Comparison of ENCODE assay signal across 9 cellular contexts in genomic region chr19:49427855-49428546, GRCh38. TPM values are rescaled to one million over a fixed set of nuclear protein-coding genes. Genes with fewer than 3 reads are reported as not detected.
A peak's percentile ranks its signal among the peaks of the same experiment; 100 is the strongest.
DNase-seq lines count a peak whose midpoint lies in the region; ATAC-seq, FAIRE-seq and TF ChIP-seq lines count a peak whose summit lies in the region.
"Had no signal": no experiment of that assay in that cellular context is flagged by ENCODE, and none has a peak within 500 bp of the region (broad histone marks: within the 10 kb centered on the region; RNA-seq: fewer than 3 reads in every experiment).

No MANE protein-coding gene starts in this region.

- H2BK20ac ChIP-seq in H9 (ENCODE audit: low read depth, low read length, poor library complexity, severe bottlenecking) = no peak overlapping the region

- H4K5ac ChIP-seq in H9 (ENCODE audit: insufficient read length, low read depth, low read length) = no peak overlapping the region

- H3K9ac ChIP-seq in BLaER1 treated with 17β-estradiol and CSF1 and Interleukin-3, amounts not matched to agents 10 nM and 100 nM = no peak overlapping the region
- no peak overlapping the region for H3K9ac ChIP-seq in H9 (ENCODE audit: extremely low read depth, insufficient read length, low read length)
- no peak overlapping the region for H3K9ac ChIP-seq in HepG2 (ENCODE audit: insufficient read depth, low read depth, low read length)
- H3K9ac ChIP-seq in kidney (ENCODE audit: low read length in 2 of 2) = no peak overlapping the region

- H2AK5ac ChIP-seq in H9 (ENCODE audit: insufficient read length, low read length) = no peak overlapping the region

- WGBS in H9 (ENCODE audit: extremely low coverage, insufficient read length, low lambda C conversion rate) = no CpG with 5 or more reads among the region's 45 CpGs
- 8% methylated on average over 10 of the region's 45 CpGs for WGBS in HepG2 (ENCODE audit: low lambda C conversion rate)

- no peaks in the 10 kb centered on the region for H3K79me1 ChIP-seq in H9 (ENCODE audit: insufficient read depth, low read depth, low read length, poor library complexity, severe bottlenecking)

- no peak overlapping the region for H2BK12ac ChIP-seq in H9 (ENCODE audit: insufficient read length, low read depth, low read length)

- H3K4me1 ChIP-seq in BLaER1 treated with 17β-estradiol and CSF1 and Interleukin-3, amounts not matched to agents 10 nM and 100 nM = peaks cover 30 to 73% (median 58%) of the 10 kb centered on the region in 10 experiments
- H3K4me1 ChIP-seq in H9 (ENCODE audit: insufficient read depth, low read length) (peaks cover 2% of the 10 kb centered on the region), HepG2 (ENCODE audit: insufficient read depth, low read length) (peaks cover 16% of the 10 kb centered on the region), kidney (ENCODE audit: control insufficient read depth in 1 of 2, insufficient read depth in 1 of 2, low read depth in 1 of 2, low read length in 2 of 2) (no peaks in the 10 kb centered on the region)

- 0 out of 2 replicates have a peak overlapping the region, but pooled peaks have one; percentile 49 for H3K14ac ChIP-seq in H9 (ENCODE audit: insufficient read depth, low read length)

- TF ChIP-seq CTCF in H9 (conservative IDR thresholded peaks at IDR 0.05) (no peak), HepG2 (CRISPR knock-in tag; IDR thresholded peaks at IDR 0.05) (no peak), kidney (IDR thresholded peaks at IDR 0.05; ENCODE audit: borderline replicate concordance, extremely low read depth, insufficient read depth) (no peak)

- DNase-seq in H9 = peak; percentile 89
- DNase-seq in activated CD8-positive, alpha-beta T cell treated with anti-CD3 and anti-CD28 coated beads, Interleukin-2, amount 10 ng/mL, durations not matched to agents 7 days and 5 days = peak; percentile 63
- no peak for DNase-seq in HepG2 (ENCODE audit: low spot score)
- no peak for DNase-seq in sciatic nerve (ENCODE audit: low spot score)
- DNase-seq in NCI-H2081 (lab: John Stamatoyannopoulos, UW) = no peak
- no peak for DNase-seq in kidney
- DNase-seq in kidney glomerular epithelial cell (lab: John Stamatoyannopoulos, UW) = no peak
- DNase-seq: hippocampal formation had no signal

- BruUV-seq in HepG2 (replicated peaks; lab: Mats Ljungman, UMichigan) = no TSS peak

- no peak for FAIRE-seq in HepG2 (lab: Jason Lieb, UNC)
- FAIRE-seq in kidney (lab: Jason Lieb, UNC) = no peak

- peaks cover 81% of the 10 kb centered on the region for H3K27me3 Mint-ChIP-seq in H9 (ENCODE audit: low read depth)
- H3K27me3 Mint-ChIP-seq in activated CD8-positive, alpha-beta T cell treated with anti-CD3 and anti-CD28 coated beads, Interleukin-2, amount 10 ng/mL, durations not matched to agents 7 days and 5 days (ENCODE audit: low read depth) = peaks cover 79% of the 10 kb centered on the region

- no peak overlapping the region for H2BK15ac ChIP-seq in H9 (ENCODE audit: low read depth, low read length)

- H3K27me3 ChIP-seq in BLaER1 treated with 17β-estradiol and CSF1 and Interleukin-3, amounts not matched to agents 10 nM and 100 nM = peaks cover 100% of the 10 kb centered on the region in 11 experiments
- H3K27me3 ChIP-seq in H9 (ENCODE audit: insufficient read depth, low read length) = peaks cover 18% of the 10 kb centered on the region; the same call in 1 of the 2 replicates
- peaks cover 12 to 85% of the 10 kb centered on the region in 2 experiments for H3K27me3 ChIP-seq in HepG2 (ENCODE audit: control insufficient read depth in 1 of 2, insufficient read depth in 2 of 2, low read length in 2 of 2)

- H3K18ac ChIP-seq in H9 (ENCODE audit: insufficient read length, low read depth, low read length) = no peak overlapping the region

- H3K4me3 ChIP-seq in BLaER1 treated with 17β-estradiol and CSF1 and Interleukin-3, amounts not matched to agents 10 nM and 100 nM = peak overlapping the region in 2 of 10 experiments; percentile 26 to 46; a peak in 2 of 20 replicates
- H3K4me3 ChIP-seq in HepG2 (replicated peaks in 1 of 3; ENCODE audit: insufficient read depth in 1 of 3, low read depth in 2 of 3, low read length in 3 of 3) (peak overlapping the region; percentile 29 to 54 (median 32); a peak in 3 of 6 replicates), kidney (ENCODE audit: low read length in 2 of 2) (no peak overlapping the region)

- H2AFZ ChIP-seq in H9 (ENCODE audit: low read length) (no peak overlapping the region), HepG2 (ENCODE audit: low read length) (no peak overlapping the region)

- peak; percentile 63 for ATAC-seq in activated CD8-positive, alpha-beta T cell treated with anti-CD3 and anti-CD28 coated beads, Interleukin-2, amount 10 ng/mL, durations not matched to agents 7 days and 5 days
- ATAC-seq in HepG2 (peak; percentile 55), sciatic nerve (no peak)

- no peak overlapping the region for H4K8ac ChIP-seq in H9 (replicated peaks; ENCODE audit: insufficient read length, low read depth, low read length)

- H3K4me2 ChIP-seq in BLaER1 treated with 17β-estradiol and CSF1 and Interleukin-3, amounts not matched to agents 10 nM and 100 nM = peak overlapping the region in 10 of 11 experiments; percentile 21 to 70 (median 50); a peak in 17 of 22 replicates
- peak overlapping the region; percentile 53 for H3K4me2 ChIP-seq in H9 (ENCODE audit: insufficient read depth, insufficient read length, low read length)
- peak overlapping the region; percentile 74 for H3K4me2 ChIP-seq in HepG2 (ENCODE audit: low read depth, low read length)

- H3K36me3 ChIP-seq in BLaER1 treated with 17β-estradiol and CSF1 and Interleukin-3, amounts not matched to agents 10 nM and 100 nM = no peaks in the 10 kb centered on the region
- H3K36me3 ChIP-seq in HepG2 (replicated peaks in 1 of 2; ENCODE audit: control insufficient read depth in 1 of 2, insufficient read depth in 2 of 2, low read length in 2 of 2) = no peaks in the 10 kb centered on the region
- no peaks in the 10 kb centered on the region for H3K36me3 ChIP-seq in kidney (ENCODE audit: control insufficient read depth in 1 of 2, insufficient read depth in 2 of 2, low read length in 2 of 2)

- no peak overlapping the region for H2BK120ac ChIP-seq in H9 (ENCODE audit: low read depth, low read length, poor library complexity, severe bottlenecking)

- peaks cover 4 to 5% of the 10 kb centered on the region in 2 experiments; a peak in 3 of 5 replicates for H3K9me3 Mint-ChIP-seq in H9
- H3K9me3 Mint-ChIP-seq in activated CD8-positive, alpha-beta T cell treated with anti-CD3 and anti-CD28 coated beads, Interleukin-2, amount 10 ng/mL, durations not matched to agents 7 days and 5 days (ENCODE audit: insufficient read depth) = no peaks in the 10 kb centered on the region

- H3T11ph ChIP-seq in H9 (ENCODE audit: low read length) = no peak overlapping the region

- H3K4ac ChIP-seq in H9 (ENCODE audit: low read depth, low read length) = no peak overlapping the region

- H4K91ac ChIP-seq in H9 (ENCODE audit: insufficient read length, low read depth, low read length) = no peak overlapping the region

- H3K56ac ChIP-seq in H9 (ENCODE audit: insufficient read length, low read depth, low read length) = no peak overlapping the region

- POLR2A ChIA-PET in activated CD8-positive, alpha-beta T cell treated with anti-CD3 and anti-CD28 coated beads, Interleukin-2, amount 10 ng/mL, durations not matched to agents 7 days and 5 days (lab: Charles Lee) = no interaction called here
- POLR2A ChIA-PET in HepG2 (lab: Yijun Ruan, JAX) = no interaction called here

- no peak for TF ChIP-seq POLR2A in HepG2 (IDR thresholded peaks at IDR 0.05; ENCODE audit: insufficient read depth in 1 of 2, low read depth in 2 of 2, low read length in 2 of 2)

- peaks cover 52 to 73% of the 10 kb centered on the region in 2 experiments for H3K4me1 Mint-ChIP-seq in H9
- peaks cover 66% of the 10 kb centered on the region for H3K4me1 Mint-ChIP-seq in activated CD8-positive, alpha-beta T cell treated with anti-CD3 and anti-CD28 coated beads, Interleukin-2, amount 10 ng/mL, durations not matched to agents 7 days and 5 days (ENCODE audit: low read depth)

- H3K23me2 ChIP-seq in H9 (ENCODE audit: insufficient read length, low read depth, low read length, poor library complexity, severe bottlenecking) = peaks cover 22% of the 10 kb centered on the region

- in situ Hi-C loops in HepG2 (cut with HindIII; ENCODE audit: extremely low pct_ligation_motif_present, low pct_unique_long_range_greater_than_20kb) = loop anchor here (5.0 kb wide), 1 partner anchor 36 kb away; no protein-coding TSS in a partner anchor

- intact Hi-C loops in HepG2 (cut with micrococcal nuclease; ENCODE audit: unreplicated experiment) (loop anchor here (5.0 kb wide), 1 partner anchor 36 kb away; no protein-coding TSS in a partner anchor), sciatic nerve (cut with DNase I) (no loop called here), kidney (cut with DNase I) (no loop called here)

- TF ChIP-seq RAD21 in HepG2 (CRISPR knock-in tag; IDR thresholded peaks at IDR 0.05) = no peak

- H4K20me1 ChIP-seq in BLaER1 treated with 17β-estradiol and CSF1 and Interleukin-3, amounts not matched to agents 10 nM and 100 nM = peaks cover 0 to 17% (median 5%) of the 10 kb centered on the region in 11 experiments; a peak in 11 of 22 replicates
- H4K20me1 ChIP-seq in H9 (ENCODE audit: control insufficient read depth, insufficient read depth, insufficient read length) = no peaks in the 10 kb centered on the region
- no peaks in the 10 kb centered on the region for H4K20me1 ChIP-seq in HepG2 (ENCODE audit: insufficient read depth, low read length)

- peaks cover 4 to 20% (median 14%) of the 10 kb centered on the region in 11 experiments; a peak in 15 of 22 replicates for H3K9me3 ChIP-seq in BLaER1 treated with 17β-estradiol and CSF1 and Interleukin-3, amounts not matched to agents 10 nM and 100 nM (replicated peaks in 1 of 11)
- H3K9me3 ChIP-seq in H9 (ENCODE audit: control insufficient read depth, low read depth, low read length) = no peaks in the 10 kb centered on the region
- H3K9me3 ChIP-seq in HepG2 (ENCODE audit: low read length) = no peaks in the 10 kb centered on the region
- H3K9me3 ChIP-seq in kidney (ENCODE audit: control insufficient read depth in 1 of 2, low read length in 2 of 2) = no peaks in the 10 kb centered on the region

- H3K23ac ChIP-seq in H9 (ENCODE audit: insufficient read length, low read depth, low read length) = no peak overlapping the region

- H3K4me3 Mint-ChIP-seq in H9 = peak overlapping the region; percentile 72 to 86
- H3K4me3 Mint-ChIP-seq in activated CD8-positive, alpha-beta T cell treated with anti-CD3 and anti-CD28 coated beads, Interleukin-2, amount 10 ng/mL, durations not matched to agents 7 days and 5 days = peak overlapping the region; percentile 38

- H3K79me2 ChIP-seq in H9 (ENCODE audit: insufficient read depth, low read length) (no peaks in the 10 kb centered on the region), HepG2 (ENCODE audit: insufficient read depth, low read length) (no peaks in the 10 kb centered on the region)

- no peak overlapping the region for H3K27ac ChIP-seq in BLaER1 treated with 17β-estradiol and CSF1 and Interleukin-3, amounts not matched to agents 10 nM and 100 nM
- H3K27ac ChIP-seq in H9 (ENCODE audit: insufficient read length, low read depth, low read length) (no peak overlapping the region), HepG2 (ENCODE audit: extremely low read length, insufficient read depth, low read length) (no peak overlapping the region), kidney (ENCODE audit: low read depth in 2 of 2, low read length in 2 of 2) (no peak overlapping the region)

- CTCF ChIA-PET in activated CD8-positive, alpha-beta T cell treated with anti-CD3 and anti-CD28 coated beads, Interleukin-2, amount 10 ng/mL, durations not matched to agents 7 days and 5 days (lab: Charles Lee) = interaction anchor here (1.2 to 3.8 kb wide), 2 partner anchors 9 to 36 kb away, joined by 3 to 20 read pairs; no protein-coding TSS in a partner anchor
- CTCF ChIA-PET in HepG2 (lab: Yijun Ruan, JAX; ENCODE audit: low intra/inter-chr PET ratio, low total read pairs) = no interaction called here

- TF ChIP-seq EP300 in HepG2 (IDR thresholded peaks at IDR 0.05; ENCODE audit: low read depth in 2 of 2, low read length in 2 of 2) = no peak
- TF ChIP-seq EP300 in HepG2 (CRISPR knock-in tag; IDR thresholded peaks at IDR 0.05; ENCODE audit: borderline replicate concordance) = no peak

- H3K36me3 Mint-ChIP-seq in H9 (ENCODE audit: insufficient read depth in 1 of 3, low read depth in 3 of 3) = peaks cover 3 to 11% (median 6%) of the 10 kb centered on the region in 3 experiments
- peaks cover 4% of the 10 kb centered on the region for H3K36me3 Mint-ChIP-seq in activated CD8-positive, alpha-beta T cell treated with anti-CD3 and anti-CD28 coated beads, Interleukin-2, amount 10 ng/mL, durations not matched to agents 7 days and 5 days (ENCODE audit: low read depth)

- peak overlapping the region; percentile 41 to 95 (median 86); a peak in 4 of 7 replicates for H3K27ac Mint-ChIP-seq in H9
- H3K27ac Mint-ChIP-seq in activated CD8-positive, alpha-beta T cell treated with anti-CD3 and anti-CD28 coated beads, Interleukin-2, amount 10 ng/mL, durations not matched to agents 7 days and 5 days = peak overlapping the region; percentile 20

- H2BK5ac ChIP-seq in H9 (ENCODE audit: insufficient read length, low read length) = no peak overlapping the region

RNA-seq across cellular contexts. Expression of gene GFY, which starts 2.8 kb away (rescaled TPM):
- total RNA-seq in H9 (2021) (1.1 and 1.3 TPM in 2 replicates), HepG2 (2016; rRNA removed; fragmentation: Illumina TruSeq; extraction: Trizol) (not detected in 2 replicates), sciatic nerve (not detected), kidney (not detected)
- not detected for total RNA-seq in activated CD8-positive, alpha-beta T cell treated with anti-CD3 and anti-CD28 coated beads, Interleukin-2, amount 10 ng/mL, durations not matched to agents 7 days and 5 days
- total RNA-seq in HepG2 (2016; cell fraction: cytosol; rRNA removed; fragmentation: Illumina TruSeq; extraction: Trizol; ENCODE audit: low read depth) = not detected in 2 replicates
- total RNA-seq in HepG2 (2016; cell fraction: insoluble cytoplasmic fraction; rRNA removed; fragmentation: Illumina TruSeq; extraction: Trizol) = not detected in 2 replicates
- not detected in 2 replicates for total RNA-seq in HepG2 (2016; cell fraction: membrane; rRNA removed; fragmentation: Illumina TruSeq; extraction: Trizol)
- not detected in 2 replicates for total RNA-seq in HepG2 (2016; cell fraction: nucleus; rRNA removed; fragmentation: Illumina TruSeq; extraction: Trizol)
- polyA plus RNA-seq in HepG2 (2011; rRNA removed) (not detected in 2 replicates), kidney (ENCODE audit: insufficient read depth, low read depth, low replicate concordance) (not detected)
- polyA plus RNA-seq in HepG2 (2011; cell fraction: cytosol; rRNA removed) = not detected in 2 replicates
- not detected in 2 replicates for polyA plus RNA-seq in HepG2 (2011; cell fraction: nucleus; rRNA removed)
- polyA plus RNA-seq in HepG2 (2012) = not detected in 2 replicates
- polyA plus RNA-seq in HepG2 (2016; cell fraction: cytosol; fragmentation: Illumina TruSeq; extraction: Trizol; ENCODE audit: low read depth) = not detected in 2 replicates
- polyA plus RNA-seq in HepG2 (2016; cell fraction: insoluble cytoplasmic fraction; fragmentation: Illumina TruSeq; extraction: Trizol; ENCODE audit: low read depth) = not detected in 2 replicates
- polyA plus RNA-seq in HepG2 (2016; cell fraction: membrane; fragmentation: Illumina TruSeq; extraction: Trizol; ENCODE audit: low read depth) = not detected in 2 replicates
- polyA plus RNA-seq in HepG2 (2016; cell fraction: nucleus; fragmentation: Illumina TruSeq; extraction: Trizol; ENCODE audit: insufficient read depth, low read depth) = not detected in 2 replicates
- polyA minus RNA-seq in HepG2 (2011; rRNA and poly(A)+ RNA removed; ENCODE audit: low replicate concordance) = not detected in 2 replicates
- not detected in 2 replicates for polyA minus RNA-seq in HepG2 (2011; cell fraction: cytosol; rRNA and poly(A)+ RNA removed)
- polyA minus RNA-seq in HepG2 (2011; cell fraction: nucleus; rRNA and poly(A)+ RNA removed) = not detected in 2 replicates

RNA-seq across cellular contexts. Expression of gene PTH2, which starts 4.8 kb away (rescaled TPM):
- 0.92 and 0.96 TPM in 2 replicates for total RNA-seq in H9 (2021)
- not detected for total RNA-seq in activated CD8-positive, alpha-beta T cell treated with anti-CD3 and anti-CD28 coated beads, Interleukin-2, amount 10 ng/mL, durations not matched to agents 7 days and 5 days
- not detected in 2 replicates for total RNA-seq in HepG2 (2016; rRNA removed; fragmentation: Illumina TruSeq; extraction: Trizol)
- total RNA-seq in HepG2 (2016; cell fraction: cytosol; rRNA removed; fragmentation: Illumina TruSeq; extraction: Trizol; ENCODE audit: low read depth) = not detected in 2 replicates
- total RNA-seq in HepG2 (2016; cell fraction: insoluble cytoplasmic fraction; rRNA removed; fragmentation: Illumina TruSeq; extraction: Trizol) = not detected in 2 replicates
- not detected in 2 replicates for total RNA-seq in HepG2 (2016; cell fraction: membrane; rRNA removed; fragmentation: Illumina TruSeq; extraction: Trizol)
- total RNA-seq in HepG2 (2016; cell fraction: nucleus; rRNA removed; fragmentation: Illumina TruSeq; extraction: Trizol) = not detected in 2 replicates
- polyA plus RNA-seq in HepG2 (2011; rRNA removed) = not detected in 2 replicates
- polyA plus RNA-seq in HepG2 (2011; cell fraction: cytosol; rRNA removed) = not detected in 2 replicates
- not detected in 2 replicates for polyA plus RNA-seq in HepG2 (2011; cell fraction: nucleus; rRNA removed)
- polyA plus RNA-seq in HepG2 (2012) = not detected in 2 replicates
- polyA plus RNA-seq in HepG2 (2016; cell fraction: cytosol; fragmentation: Illumina TruSeq; extraction: Trizol; ENCODE audit: low read depth) = not detected in 2 replicates
- polyA plus RNA-seq in HepG2 (2016; cell fraction: insoluble cytoplasmic fraction; fragmentation: Illumina TruSeq; extraction: Trizol; ENCODE audit: low read depth) = not detected in 2 replicates
- not detected in 2 replicates for polyA plus RNA-seq in HepG2 (2016; cell fraction: membrane; fragmentation: Illumina TruSeq; extraction: Trizol; ENCODE audit: low read depth)
- not detected in 2 replicates for polyA plus RNA-seq in HepG2 (2016; cell fraction: nucleus; fragmentation: Illumina TruSeq; extraction: Trizol; ENCODE audit: insufficient read depth, low read depth)
- polyA minus RNA-seq in HepG2 (2011; rRNA and poly(A)+ RNA removed; ENCODE audit: low replicate concordance) = not detected in 2 replicates
- polyA minus RNA-seq in HepG2 (2011; cell fraction: cytosol; rRNA and poly(A)+ RNA removed) = not detected in 2 replicates
- not detected in 2 replicates for polyA minus RNA-seq in HepG2 (2011; cell fraction: nucleus; rRNA and poly(A)+ RNA removed)
- not detected for total RNA-seq in sciatic nerve
- not detected for total RNA-seq in kidney
- not detected for polyA plus RNA-seq in kidney (ENCODE audit: insufficient read depth, low read depth, low replicate concordance)

RNA-seq across cellular contexts. Expression of gene SLC17A7, which starts 13.3 kb away (rescaled TPM):
- total RNA-seq in H9 (2021) = 1.1 and 1.3 TPM in 2 replicates
- total RNA-seq in activated CD8-positive, alpha-beta T cell treated with anti-CD3 and anti-CD28 coated beads, Interleukin-2, amount 10 ng/mL, durations not matched to agents 7 days and 5 days = under 1 TPM in 1 of 2 experiments, not detected in 1; 0.16 TPM
- not detected in 2 replicates for total RNA-seq in HepG2 (2016; rRNA removed; fragmentation: Illumina TruSeq; extraction: Trizol)
- total RNA-seq in HepG2 (2016; cell fraction: cytosol; rRNA removed; fragmentation: Illumina TruSeq; extraction: Trizol; ENCODE audit: low read depth) = not detected in 2 replicates
- 0.06 TPM in 1 of 2 replicates, not detected in the other for total RNA-seq in HepG2 (2016; cell fraction: insoluble cytoplasmic fraction; rRNA removed; fragmentation: Illumina TruSeq; extraction: Trizol)
- 0.06 TPM in 1 of 2 replicates, not detected in the other for total RNA-seq in HepG2 (2016; cell fraction: membrane; rRNA removed; fragmentation: Illumina TruSeq; extraction: Trizol)
- total RNA-seq in HepG2 (2016; cell fraction: nucleus; rRNA removed; fragmentation: Illumina TruSeq; extraction: Trizol) = not detected in 2 replicates
- polyA plus RNA-seq in HepG2 (2011; rRNA removed) = 0.32 and 0.37 TPM in 2 replicates
- 0.15 and 0.22 TPM in 2 replicates for polyA plus RNA-seq in HepG2 (2011; cell fraction: cytosol; rRNA removed)
- polyA plus RNA-seq in HepG2 (2011; cell fraction: nucleus; rRNA removed) = 1.9 and 2.4 TPM in 2 replicates
- polyA plus RNA-seq in HepG2 (2012) = 0.17 and 0.37 TPM in 2 replicates
- polyA plus RNA-seq in HepG2 (2016; cell fraction: cytosol; fragmentation: Illumina TruSeq; extraction: Trizol; ENCODE audit: low read depth) = 0.03 and 0.05 TPM in 2 replicates
- 0.09 and 0.10 TPM in 2 replicates for polyA plus RNA-seq in HepG2 (2016; cell fraction: insoluble cytoplasmic fraction; fragmentation: Illumina TruSeq; extraction: Trizol; ENCODE audit: low read depth)
- not detected in 2 replicates for polyA plus RNA-seq in HepG2 (2016; cell fraction: membrane; fragmentation: Illumina TruSeq; extraction: Trizol; ENCODE audit: low read depth)
- polyA plus RNA-seq in HepG2 (2016; cell fraction: nucleus; fragmentation: Illumina TruSeq; extraction: Trizol; ENCODE audit: insufficient read depth, low read depth) = 0.40 and 0.49 TPM in 2 replicates
- 0.19 and 0.34 TPM in 2 replicates for polyA minus RNA-seq in HepG2 (2011; rRNA and poly(A)+ RNA removed; ENCODE audit: low replicate concordance)
- 0.40 TPM in 1 of 2 replicates, not detected in the other for polyA minus RNA-seq in HepG2 (2011; cell fraction: cytosol; rRNA and poly(A)+ RNA removed)
- 0.77 and 1.6 TPM in 2 replicates for polyA minus RNA-seq in HepG2 (2011; cell fraction: nucleus; rRNA and poly(A)+ RNA removed)
- total RNA-seq in sciatic nerve = 3.8 TPM
- 1.4 TPM for total RNA-seq in kidney
- 0.45 TPM for polyA plus RNA-seq in kidney (ENCODE audit: insufficient read depth, low read depth, low replicate concordance)

RNA-seq across cellular contexts. Expression of gene PIH1D1, which starts 23.6 kb away (rescaled TPM):
- total RNA-seq in H9 (2021) = 166 and 171 TPM in 2 replicates
- total RNA-seq in activated CD8-positive, alpha-beta T cell treated with anti-CD3 and anti-CD28 coated beads, Interleukin-2, amount 10 ng/mL, durations not matched to agents 7 days and 5 days = 100 to 1,000 TPM; 128 to 129 TPM
- 94.9 and 110 TPM in 2 replicates for total RNA-seq in HepG2 (2016; rRNA removed; fragmentation: Illumina TruSeq; extraction: Trizol)
- total RNA-seq in HepG2 (2016; cell fraction: cytosol; rRNA removed; fragmentation: Illumina TruSeq; extraction: Trizol; ENCODE audit: low read depth) = 60.4 and 74.8 TPM in 2 replicates
- total RNA-seq in HepG2 (2016; cell fraction: insoluble cytoplasmic fraction; rRNA removed; fragmentation: Illumina TruSeq; extraction: Trizol) = 105 and 114 TPM in 2 replicates
- 77.7 and 93.8 TPM in 2 replicates for total RNA-seq in HepG2 (2016; cell fraction: membrane; rRNA removed; fragmentation: Illumina TruSeq; extraction: Trizol)
- total RNA-seq in HepG2 (2016; cell fraction: nucleus; rRNA removed; fragmentation: Illumina TruSeq; extraction: Trizol) = 75.2 and 89.0 TPM in 2 replicates
- 126 and 137 TPM in 2 replicates for polyA plus RNA-seq in HepG2 (2011; rRNA removed)
- polyA plus RNA-seq in HepG2 (2011; cell fraction: cytosol; rRNA removed) = 117 and 150 TPM in 2 replicates
- 281 and 313 TPM in 2 replicates for polyA plus RNA-seq in HepG2 (2011; cell fraction: nucleus; rRNA removed)
- 108 and 121 TPM in 2 replicates for polyA plus RNA-seq in HepG2 (2012)
- 33.5 and 45.1 TPM in 2 replicates for polyA plus RNA-seq in HepG2 (2016; cell fraction: cytosol; fragmentation: Illumina TruSeq; extraction: Trizol; ENCODE audit: low read depth)
- polyA plus RNA-seq in HepG2 (2016; cell fraction: insoluble cytoplasmic fraction; fragmentation: Illumina TruSeq; extraction: Trizol; ENCODE audit: low read depth) = 86.6 and 90.0 TPM in 2 replicates
- polyA plus RNA-seq in HepG2 (2016; cell fraction: membrane; fragmentation: Illumina TruSeq; extraction: Trizol; ENCODE audit: low read depth) = 42.8 and 56.0 TPM in 2 replicates
- polyA plus RNA-seq in HepG2 (2016; cell fraction: nucleus; fragmentation: Illumina TruSeq; extraction: Trizol; ENCODE audit: insufficient read depth, low read depth) = 175 and 195 TPM in 2 replicates
- 83.0 and 106 TPM in 2 replicates for polyA minus RNA-seq in HepG2 (2011; rRNA and poly(A)+ RNA removed; ENCODE audit: low replicate concordance)
- 40.9 and 42.6 TPM in 2 replicates for polyA minus RNA-seq in HepG2 (2011; cell fraction: cytosol; rRNA and poly(A)+ RNA removed)
- 50.9 and 63.0 TPM in 2 replicates for polyA minus RNA-seq in HepG2 (2011; cell fraction: nucleus; rRNA and poly(A)+ RNA removed)
- total RNA-seq in sciatic nerve = 73.2 TPM
- 74.0 TPM for total RNA-seq in kidney
- 97.2 TPM for polyA plus RNA-seq in kidney (ENCODE audit: insufficient read depth, low read depth, low replicate concordance)

RNA-seq across cellular contexts. Expression of gene ALDH16A1, which starts 25.0 kb away (rescaled TPM):
- total RNA-seq in H9 (2021) (51.7 and 54.4 TPM in 2 replicates), HepG2 (2016; rRNA removed; fragmentation: Illumina TruSeq; extraction: Trizol) (29.6 and 34.9 TPM in 2 replicates), sciatic nerve (23.0 TPM), kidney (31.8 TPM)
- total RNA-seq in activated CD8-positive, alpha-beta T cell treated with anti-CD3 and anti-CD28 coated beads, Interleukin-2, amount 10 ng/mL, durations not matched to agents 7 days and 5 days = 10 to 100 TPM; 36.6 to 37.5 TPM
- total RNA-seq in HepG2 (2016; cell fraction: cytosol; rRNA removed; fragmentation: Illumina TruSeq; extraction: Trizol; ENCODE audit: low read depth) = 2.5 and 3.4 TPM in 2 replicates
- 27.6 and 38.2 TPM in 2 replicates for total RNA-seq in HepG2 (2016; cell fraction: insoluble cytoplasmic fraction; rRNA removed; fragmentation: Illumina TruSeq; extraction: Trizol)
- total RNA-seq in HepG2 (2016; cell fraction: membrane; rRNA removed; fragmentation: Illumina TruSeq; extraction: Trizol) = 6.3 and 7.8 TPM in 2 replicates
- total RNA-seq in HepG2 (2016; cell fraction: nucleus; rRNA removed; fragmentation: Illumina TruSeq; extraction: Trizol) = 15.0 and 23.1 TPM in 2 replicates
- polyA plus RNA-seq in HepG2 (2011; rRNA removed) (8.4 and 9.2 TPM in 2 replicates), kidney (ENCODE audit: insufficient read depth, low read depth, low replicate concordance) (26.8 TPM)
- polyA plus RNA-seq in HepG2 (2011; cell fraction: cytosol; rRNA removed) = 6.8 and 16.2 TPM in 2 replicates
- polyA plus RNA-seq in HepG2 (2011; cell fraction: nucleus; rRNA removed) = 31.7 and 40.0 TPM in 2 replicates
- 7.6 and 9.2 TPM in 2 replicates for polyA plus RNA-seq in HepG2 (2012)
- 1.7 and 2.8 TPM in 2 replicates for polyA plus RNA-seq in HepG2 (2016; cell fraction: cytosol; fragmentation: Illumina TruSeq; extraction: Trizol; ENCODE audit: low read depth)
- 25.4 and 29.9 TPM in 2 replicates for polyA plus RNA-seq in HepG2 (2016; cell fraction: insoluble cytoplasmic fraction; fragmentation: Illumina TruSeq; extraction: Trizol; ENCODE audit: low read depth)
- polyA plus RNA-seq in HepG2 (2016; cell fraction: membrane; fragmentation: Illumina TruSeq; extraction: Trizol; ENCODE audit: low read depth) = 3.2 and 4.3 TPM in 2 replicates
- polyA plus RNA-seq in HepG2 (2016; cell fraction: nucleus; fragmentation: Illumina TruSeq; extraction: Trizol; ENCODE audit: insufficient read depth, low read depth) = 40.8 and 41.9 TPM in 2 replicates
- 16.3 and 53.3 TPM in 2 replicates for polyA minus RNA-seq in HepG2 (2011; rRNA and poly(A)+ RNA removed; ENCODE audit: low replicate concordance)
- 13.7 and 17.8 TPM in 2 replicates for polyA minus RNA-seq in HepG2 (2011; cell fraction: cytosol; rRNA and poly(A)+ RNA removed)
- polyA minus RNA-seq in HepG2 (2011; cell fraction: nucleus; rRNA and poly(A)+ RNA removed) = 3.6 and 4.4 TPM in 2 replicates

Comparison
In these comparisons a context has a peak if more than half of its experiments do, and no peak if none do; other contexts are left out.
1. H3K4me3 ChIP-seq: peak in HepG2 (3 of 3); none in kidney (0 of 2).
2. DNase-seq: peak in H9 (single experiment) and activated CD8-positive, alpha-beta T cell treated with anti-CD3 and anti-CD28 coated beads, Interleukin-2, amount 10 ng/mL, durations not matched to agents 7 days and 5 days (single experiment); none in HepG2 (single experiment), sciatic nerve (single experiment), NCI-H2081 (0 of 2), kidney (single experiment) and kidney glomerular epithelial cell (single experiment).
3. Peak in every context shown above with its lines, with median percentiles within 50 percentile points of each other: H3K4me2 ChIP-seq.